Comparison of ENCODE assay signal across 5 cellular contexts in genomic region chr13:105821337-105821736, GRCh38.
"Had no signal": no experiment of that assay in that cellular context is flagged by ENCODE, and none has a peak within 500 bp of the region (broad histone marks: within the 10 kb centered on the region; RNA-seq: fewer than 3 reads in every experiment).

No MANE protein-coding gene starts in this region.

- ATAC-seq: HepG2, K562 had no signal

- H3K27ac ChIP-seq: HL-60 had no signal

- DNase-seq: IMR-90, KBM-7 had no signal

- H3K4me3 ChIP-seq: K562 had no signal
